Comparison of ENCODE assay signal across 29 cellular contexts in the genomic region with DNA sequence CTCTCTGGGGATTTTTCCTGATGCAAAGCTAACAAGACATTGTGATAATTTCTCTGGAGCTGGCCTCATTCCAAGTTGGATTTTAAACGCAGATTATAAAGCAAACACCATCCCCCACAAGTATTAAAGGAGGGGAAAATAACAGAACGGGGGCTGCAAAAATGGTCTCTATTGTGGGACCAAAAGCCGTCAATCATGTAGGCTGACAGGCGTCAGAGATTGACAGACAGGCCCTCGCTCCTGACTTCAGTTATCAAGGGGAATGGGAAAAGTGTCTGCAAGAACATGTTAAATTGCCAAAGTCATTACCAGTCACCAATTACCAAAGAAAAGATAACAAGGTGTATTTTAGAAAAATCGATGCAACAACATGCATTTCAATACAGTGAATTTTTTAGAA.
"Had no signal": no experiment of that assay in that cellular context is flagged by ENCODE, and none has a peak within 500 bp of the region (broad histone marks: within the 10 kb centered on the region; RNA-seq: fewer than 3 reads in every experiment).

No MANE protein-coding gene starts in this region.

- H3K9me3 ChIP-seq: neutrophil, ovary, psoas muscle, right lobe of liver, stomach, thoracic aorta, thyroid gland, upper lobe of left lung, vagina had no signal

- H3K4me1 Mint-ChIP-seq: natural killer cell; stimulated activated effector memory CD8-positive, alpha-beta T cell treated with anti-CD3 and anti-CD28 coated beads, Interleukin-12 subunit alpha, Interleukin-12 subunit beta, amount 100 ng/mL, for 72 hours; stimulated activated naive B cell treated with anti-CD40 and anti-IgM and Interleukin-4, amounts not matched to agents 10 μg/mL and 1 μg/mL and 100 μg/mL, for 72 hours had no signal

- H3K4me3 Mint-ChIP-seq: natural killer cell; nephron; neural crest cell; stimulated activated effector memory CD8-positive, alpha-beta T cell treated with anti-CD3 and anti-CD28 coated beads, Interleukin-12 subunit alpha, Interleukin-12 subunit beta, amount 100 ng/mL, for 72 hours; stimulated activated naive B cell treated with anti-CD40 and anti-IgM and Interleukin-4, amounts not matched to agents 10 μg/mL and 1 μg/mL and 100 μg/mL, for 72 hours; stimulated activated naive CD8-positive, alpha-beta T cell treated with anti-CD3 and anti-CD28 coated beads, Interleukin-15, Interleukin-2, amounts not matched to agents 100 ng/mL and 50 ng/mL, for 24 hours had no signal

- H3K27me3 ChIP-seq: neutrophil, ovary, right lobe of liver, sigmoid colon, thyroid gland, tibial nerve, upper lobe of left lung, vagina had no signal

- H3K36me3 ChIP-seq: neutrophil, ovary, right lobe of liver, sigmoid colon, stomach, thoracic aorta, thyroid gland, tibial nerve, upper lobe of left lung, vagina had no signal

- H3K4me3 ChIP-seq: ovary, psoas muscle, right lobe of liver, sigmoid colon, stomach, thoracic aorta, thyroid gland, tibial nerve, upper lobe of left lung, vagina had no signal

- H3K9ac ChIP-seq: parathyroid adenoma had no signal

- ATAC-seq: natural killer cell; psoas muscle; right cardiac atrium; right lobe of liver; stimulated activated effector memory CD8-positive, alpha-beta T cell treated with anti-CD3 and anti-CD28 coated beads, Interleukin-12 subunit alpha, Interleukin-12 subunit beta, amount 100 ng/mL, for 72 hours; stimulated activated naive B cell treated with anti-CD40 and anti-IgM and Interleukin-4, amounts not matched to agents 10 μg/mL and 1 μg/mL and 100 μg/mL, for 72 hours had no signal

- H3K27ac ChIP-seq: neutrophil, ovary, parathyroid adenoma, psoas muscle, right lobe of liver, sigmoid colon, stomach, thoracic aorta, thyroid gland, tibial nerve, upper lobe of left lung, vagina had no signal

- H3K36me3 Mint-ChIP-seq: natural killer cell; stimulated activated effector memory CD8-positive, alpha-beta T cell treated with anti-CD3 and anti-CD28 coated beads, Interleukin-12 subunit alpha, Interleukin-12 subunit beta, amount 100 ng/mL, for 72 hours had no signal

- H3K27ac Mint-ChIP-seq: natural killer cell; nephron; progenitor cell of endocrine pancreas; stimulated activated effector memory CD8-positive, alpha-beta T cell treated with anti-CD3 and anti-CD28 coated beads, Interleukin-12 subunit alpha, Interleukin-12 subunit beta, amount 100 ng/mL, for 72 hours; stimulated activated naive B cell treated with anti-CD40 and anti-IgM and Interleukin-4, amounts not matched to agents 10 μg/mL and 1 μg/mL and 100 μg/mL, for 72 hours; stimulated activated naive CD8-positive, alpha-beta T cell treated with anti-CD3 and anti-CD28 coated beads, Interleukin-15, Interleukin-2, amounts not matched to agents 100 ng/mL and 50 ng/mL, for 24 hours had no signal

- H3K9me3 Mint-ChIP-seq: stimulated activated naive CD8-positive, alpha-beta T cell treated with anti-CD3 and anti-CD28 coated beads, Interleukin-15, Interleukin-2, amounts not matched to agents 100 ng/mL and 50 ng/mL, for 24 hours had no signal

- H3K4me1 ChIP-seq: parathyroid adenoma, psoas muscle, right lobe of liver, sigmoid colon, stomach, thyroid gland, tibial nerve, upper lobe of left lung, vagina had no signal

- DNase-seq: natural killer cell; nucleus accumbens; ovary; posterior cingulate gyrus; psoas muscle; right cardiac atrium; right lobe of liver; sigmoid colon; small intestine; stimulated activated CD4-positive, alpha-beta T cell treated with anti-CD3 and anti-CD28 coated beads, Interleukin-15, amount 100 ng/mL, for 24 hours; stimulated activated CD4-positive, alpha-beta T cell treated with anti-CD3 and anti-CD28 coated beads, Interleukin-2, amount 100 ng/mL, for 24 hours; stimulated activated CD4-positive, alpha-beta T cell treated with anti-CD3 and anti-CD28 coated beads, Interleukin-2, amount 100 ng/mL, for 48 hours; stimulated activated CD4-positive, alpha-beta T cell treated with anti-CD3 and anti-CD28 coated beads, Interleukin-4, amount 100 ng/mL, for 24 hours; stimulated activated naive B cell treated with anti-CD40 and anti-IgM and Interleukin-4, amounts not matched to agents 10 μg/mL and 1 μg/mL and 100 μg/mL, for 72 hours; stimulated activated naive CD4-positive, alpha-beta T cell treated with Interleukin-2 at 50 U/mL for 16 hours; stomach; thyroid gland; trophoblast cell; upper lobe of left lung had no signal
